In the genomic region with DNA sequence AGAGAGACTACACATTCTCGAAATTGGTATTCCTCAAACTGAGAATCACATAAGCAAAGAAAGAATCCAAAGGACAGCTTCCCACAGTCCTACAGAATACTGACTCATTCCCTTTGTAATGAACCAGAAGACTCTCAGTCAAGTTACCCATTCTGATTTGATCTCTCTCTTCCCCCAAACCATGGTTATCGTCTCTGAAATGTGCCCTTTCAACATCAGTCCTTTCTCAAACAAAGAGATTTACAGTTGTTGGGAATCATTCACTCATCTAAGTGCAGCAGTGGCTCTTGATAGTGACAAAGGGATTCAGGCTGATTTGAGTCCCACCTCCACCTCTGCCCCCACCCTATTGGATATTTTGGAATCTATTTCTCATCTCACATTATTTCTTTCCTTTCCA, we compare ENCODE assay signal across 19 cellular contexts. TPM values are rescaled to one million over a fixed set of nuclear protein-coding genes. Genes with fewer than 3 reads are reported as not detected.
"Had no signal": no experiment of that assay in that cellular context is flagged by ENCODE, and none has a peak within 500 bp of the region (broad histone marks: within the 10 kb centered on the region; RNA-seq: fewer than 3 reads in every experiment).

No MANE protein-coding gene starts in this region.

- H3K4me1 ChIP-seq: colonic mucosa, sigmoid colon had no signal

- H3K36me3 ChIP-seq: colonic mucosa, heart right ventricle, lower lobe of right lung, ovary, sigmoid colon, thoracic aorta had no signal

- H3K27ac Mint-ChIP-seq: activated naive CD4-positive, alpha-beta T cell treated with anti-CD3 and anti-CD28 coated beads for 36 hours; activated naive CD8-positive, alpha-beta T cell treated with anti-CD3 and anti-CD28 coated beads, Interleukin-2, amount 50 U/mL, for 24 hours; activated T-helper 2 cell treated with anti-CD3 and anti-CD28 coated beads, Interferon-gamma antibody, Interleukin-2, Interleukin-4, amounts not matched to agents 10 μg/mL and 5 μg/mL and 100 μg/mL, durations not matched to agents 14 hours and 24 hours and 36 hours; stimulated activated effector memory CD8-positive, alpha-beta T cell treated with anti-CD3 and anti-CD28 coated beads, Interleukin-12 subunit alpha, Interleukin-12 subunit beta, amount 100 ng/mL, for 72 hours; T-helper 2 cell treated with Interferon-gamma antibody and Interleukin-4, amounts not matched to agents 5 μg/mL and 100 μg/mL, for 36 hours had no signal

- DNase-seq: activated CD4-positive, alpha-beta T cell treated with anti-CD3 and anti-CD28 coated beads, Interleukin-2, amount 50 U/mL, for 4 hours; activated naive CD4-positive, alpha-beta T cell treated with anti-CD3 and anti-CD28 coated beads for 36 hours; activated naive CD8-positive, alpha-beta T cell treated with anti-CD3 and anti-CD28 coated beads, Interleukin-2, amount 50 U/mL, for 24 hours; activated T-cell treated with anti-CD3 and anti-CD28 coated beads, Interleukin-2, amount 50 U/mL, for 1 hour; colonic mucosa; effector CD4-positive, alpha-beta T cell; heart right ventricle; left colon; lower lobe of right lung; ovary; sigmoid colon had no signal

- H3K36me3 Mint-ChIP-seq: stimulated activated effector memory CD8-positive, alpha-beta T cell treated with anti-CD3 and anti-CD28 coated beads, Interleukin-12 subunit alpha, Interleukin-12 subunit beta, amount 100 ng/mL, for 72 hours had no signal

- H3K4me3 Mint-ChIP-seq: activated naive CD4-positive, alpha-beta T cell treated with anti-CD3 and anti-CD28 coated beads for 36 hours; activated naive CD8-positive, alpha-beta T cell treated with anti-CD3 and anti-CD28 coated beads, Interleukin-2, amount 50 U/mL, for 24 hours; neural crest cell; stimulated activated effector memory CD8-positive, alpha-beta T cell treated with anti-CD3 and anti-CD28 coated beads, Interleukin-12 subunit alpha, Interleukin-12 subunit beta, amount 100 ng/mL, for 72 hours; T-helper 2 cell treated with Interferon-gamma antibody and Interleukin-4, amounts not matched to agents 5 μg/mL and 100 μg/mL, for 36 hours had no signal

- H3K27me3 ChIP-seq: colonic mucosa, ovary, sigmoid colon had no signal

- H3K27ac ChIP-seq: colonic mucosa, heart right ventricle, lower lobe of right lung, ovary, sigmoid colon, thoracic aorta had no signal

- H3K9me3 Mint-ChIP-seq: activated naive CD4-positive, alpha-beta T cell treated with anti-CD3 and anti-CD28 coated beads for 36 hours; activated naive CD8-positive, alpha-beta T cell treated with anti-CD3 and anti-CD28 coated beads, Interleukin-2, amount 50 U/mL, for 24 hours; activated T-helper 2 cell treated with anti-CD3 and anti-CD28 coated beads, Interferon-gamma antibody, Interleukin-2, Interleukin-4, amounts not matched to agents 10 μg/mL and 5 μg/mL and 100 μg/mL, durations not matched to agents 14 hours and 24 hours and 36 hours; neural crest cell; stimulated activated effector memory CD8-positive, alpha-beta T cell treated with anti-CD3 and anti-CD28 coated beads, Interleukin-12 subunit alpha, Interleukin-12 subunit beta, amount 100 ng/mL, for 72 hours; T-helper 2 cell treated with Interferon-gamma antibody and Interleukin-4, amounts not matched to agents 5 μg/mL and 100 μg/mL, for 36 hours had no signal

- H3K4me1 Mint-ChIP-seq: activated naive CD8-positive, alpha-beta T cell treated with anti-CD3 and anti-CD28 coated beads, Interleukin-2, amount 50 U/mL, for 24 hours; neural crest cell; stimulated activated effector memory CD8-positive, alpha-beta T cell treated with anti-CD3 and anti-CD28 coated beads, Interleukin-12 subunit alpha, Interleukin-12 subunit beta, amount 100 ng/mL, for 72 hours had no signal

- H3K9me3 ChIP-seq: colonic mucosa, heart right ventricle, lower lobe of right lung, ovary, sigmoid colon, thoracic aorta had no signal

- H3K4me3 ChIP-seq: colonic mucosa, heart right ventricle, lower lobe of right lung, ovary, sigmoid colon, thoracic aorta had no signal

- FAIRE-seq: endothelial cell of umbilical vein, frontal cortex had no signal

- ATAC-seq: activated CD4-positive, CD25-positive, alpha-beta regulatory T cell treated with anti-CD3 and anti-CD28 coated beads, Interleukin-2, amount 50 U/mL, for 24 hours; activated naive CD8-positive, alpha-beta T cell treated with anti-CD3 and anti-CD28 coated beads, Interleukin-2, amount 50 U/mL, for 24 hours; heart right ventricle; left colon; lower lobe of right lung; stimulated activated effector memory CD8-positive, alpha-beta T cell treated with anti-CD3 and anti-CD28 coated beads, Interleukin-12 subunit alpha, Interleukin-12 subunit beta, amount 100 ng/mL, for 72 hours had no signal

RNA-seq across cellular contexts. Expression of gene RSPO3, which starts 15.0 kb away (rescaled TPM):
- total RNA-seq: activated naive CD4-positive, alpha-beta T cell treated with anti-CD3 and anti-CD28 coated beads for 36 hours; activated T-helper 2 cell treated with anti-CD3 and anti-CD28 coated beads, Interferon-gamma antibody, Interleukin-2, Interleukin-4, amounts not matched to agents 10 μg/mL and 5 μg/mL and 100 μg/mL, durations not matched to agents 14 hours and 24 hours and 36 hours; neural crest cell had no signal
